In the genomic region with DNA sequence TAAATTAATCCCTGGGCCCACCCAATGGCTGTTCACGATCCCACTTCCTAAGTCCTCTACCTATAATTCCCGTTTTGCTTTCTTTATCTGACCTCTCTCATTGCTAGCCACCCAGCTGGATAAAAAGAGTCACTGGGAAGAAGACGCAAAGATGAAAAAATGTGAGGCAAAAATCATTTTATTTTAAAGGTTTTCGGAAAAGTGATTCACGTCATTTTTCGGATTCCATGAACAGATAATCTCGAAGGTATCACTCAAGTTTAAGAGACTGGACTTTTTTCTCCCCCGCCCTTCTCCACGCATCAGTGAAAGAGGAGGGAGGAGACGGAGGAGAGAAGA, we compare ENCODE assay signal across 13 cellular contexts. TPM values are rescaled to one million over a fixed set of nuclear protein-coding genes. Genes with fewer than 3 reads are reported as not detected.
A peak's percentile ranks its signal among the peaks of the same experiment; 100 is the strongest.
DNase-seq lines count a peak whose midpoint lies in the region; ATAC-seq, FAIRE-seq and TF ChIP-seq lines count a peak whose summit lies in the region.
"Had no signal": no experiment of that assay in that cellular context is flagged by ENCODE, and none has a peak within 500 bp of the region (broad histone marks: within the 10 kb centered on the region; RNA-seq: fewer than 3 reads in every experiment).

No MANE protein-coding gene starts in this region.

- peaks cover 2% of the 10 kb centered on the region for H3K36me3 Mint-ChIP-seq in T-helper 1 cell treated with Interleukin-12 subunit alpha and Interleukin-12 subunit beta and Interleukin-4 antibody, amounts not matched to agents 30 μg/mL and 1 μg/mL, for 36 hours (ENCODE audit: low read depth)
- H3K36me3 Mint-ChIP-seq in memory B cell: no peaks in the 10 kb centered on the region

- in situ Hi-C loops in K562 (cut with MboI): no loop called here

- intact Hi-C loops in K562 (cut with micrococcal nuclease) (loop anchor here (5.0 to 10.0 kb wide), 3 partner anchors 210 to 353 kb away; a partner anchor contains a TSS), stomach (cut with DNase I; ENCODE audit: low total_unique reads) (no loop called here)

- DNase-seq in T-helper 1 cell (no peak), K562 (ENCODE audit: extremely low read depth in 1 of 4, low spot score in 3 of 4) (no peak), memory B cell (ENCODE audit: low spot score in 2 of 2) (no peak), stomach (no peak), NCI-H146 treated with DMSO at 0.1 percent for 48 hours (lab: John Stamatoyannopoulos, UW; ENCODE audit: unreplicated experiment) (no peak)
- DNase-seq: adrenal gland, NCI-H1105 had no signal

- 0% methylated on average over 9 of the region's 10 CpGs for WGBS in K562 (ENCODE audit: insufficient coverage, low coverage, missing lambda C conversion rate)
- WGBS in stomach, 5 donors: 17 to 28% (median 24%) methylated on average over 9 to 10 of the region's 10 CpGs

- CTCF ChIA-PET in K562 (lab: Yijun Ruan, JAX; ENCODE audit: low intra/inter-chr PET ratio): no interaction called here

- peak overlapping the region; percentile 86 for H3K4me2 ChIP-seq in K562 (ENCODE audit: insufficient read depth, low read length)

- H3K36me3 ChIP-seq in K562 (ENCODE audit: control insufficient read depth, insufficient read depth, low read length) (peaks cover 3% of the 10 kb centered on the region; the same call in 1 of the 3 replicates), stomach (no peaks in the 10 kb centered on the region)
- H3K36me3 ChIP-seq: adrenal gland had no signal

- H3K9me3 ChIP-seq in K562 (replicated peaks; ENCODE audit: control insufficient read depth, insufficient read depth, low read depth, low read length) (no peaks in the 10 kb centered on the region), stomach (peaks cover 0 to 3% (median 0%) of the 10 kb centered on the region in 4 donors)
- H3K9me3 ChIP-seq: adrenal gland had no signal

- H3K27ac ChIP-seq in K562 (ENCODE audit: extremely low read depth, low read depth, low read length) (peak overlapping the region; percentile 84), stomach (no peak overlapping the region)
- H3K27ac ChIP-seq: adrenal gland had no signal

- H3K9me1 ChIP-seq in K562 (ENCODE audit: control insufficient read depth, insufficient read depth, low read length): no peaks in the 10 kb centered on the region

- no peaks in the 10 kb centered on the region for H3K9me3 Mint-ChIP-seq in T-helper 1 cell treated with Interleukin-12 subunit alpha and Interleukin-12 subunit beta and Interleukin-4 antibody, amounts not matched to agents 30 μg/mL and 1 μg/mL, for 36 hours
- peaks cover 3% of the 10 kb centered on the region for H3K9me3 Mint-ChIP-seq in memory B cell

- no TSS peak for BruUV-seq in K562 (replicated peaks; lab: Mats Ljungman, UMichigan)

- no peak for TF ChIP-seq POLR2A in K562 (conservative IDR thresholded peaks at IDR 0.05)
- TF ChIP-seq POLR2A in stomach (IDR thresholded peaks at IDR 0.05): no peak

- TF ChIP-seq EP300 in K562 (IDR thresholded peaks at IDR 0.05; ENCODE audit: low read length) (no peak), stomach (IDR thresholded peaks at IDR 0.05) (no peak)

- H3K4me1 Mint-ChIP-seq in T-helper 1 cell treated with Interleukin-12 subunit alpha and Interleukin-12 subunit beta and Interleukin-4 antibody, amounts not matched to agents 30 μg/mL and 1 μg/mL, for 36 hours (ENCODE audit: low read depth): peaks cover 10% of the 10 kb centered on the region
- peaks cover 18% of the 10 kb centered on the region for H3K4me1 Mint-ChIP-seq in memory B cell

- TF ChIP-seq CTCF in K562 (IDR thresholded peaks at IDR 0.05 in 2 of 3, conservative IDR thresholded peaks at IDR 0.05 in 1 of 3; ENCODE audit: insufficient read depth in 2 of 3, low read depth in 1 of 3, low read length in 3 of 3) (no peak), stomach (IDR thresholded peaks at IDR 0.05) (no peak)

- no peak for ATAC-seq in K562
- no peak for ATAC-seq in memory B cell (ENCODE audit: low read depth)
- ATAC-seq in GM19023 (IDR thresholded peaks at IDR 0.05; ENCODE audit: unreplicated experiment): no peak
- ATAC-seq in GM18907 (IDR thresholded peaks at IDR 0.05; ENCODE audit: unreplicated experiment): no peak

- H3K27me3 Mint-ChIP-seq in T-helper 1 cell treated with Interleukin-12 subunit alpha and Interleukin-12 subunit beta and Interleukin-4 antibody, amounts not matched to agents 30 μg/mL and 1 μg/mL, for 36 hours (ENCODE audit: low read depth): peaks cover 69% of the 10 kb centered on the region
- H3K27me3 Mint-ChIP-seq in memory B cell: peaks cover 30% of the 10 kb centered on the region

- H3K27ac Mint-ChIP-seq in T-helper 1 cell treated with Interleukin-12 subunit alpha and Interleukin-12 subunit beta and Interleukin-4 antibody, amounts not matched to agents 30 μg/mL and 1 μg/mL, for 36 hours: no peak overlapping the region
- no peak overlapping the region for H3K27ac Mint-ChIP-seq in memory B cell

- peak overlapping the region; percentile 61 for H2AFZ ChIP-seq in K562 (ENCODE audit: low read depth, low read length)

- FAIRE-seq in K562 (lab: Jason Lieb, UNC): no peak
- FAIRE-seq: A204.1, GM12878 had no signal

- no peaks in the 10 kb centered on the region for H4K20me1 ChIP-seq in K562 (replicated peaks; ENCODE audit: control insufficient read depth, insufficient read depth, low read length)

- H3K4me1 ChIP-seq in K562 (replicated peaks in 1 of 2; ENCODE audit: control insufficient read depth in 2 of 2, insufficient read depth in 2 of 2, low read length in 2 of 2): peaks cover 5 to 13% of the 10 kb centered on the region in 2 experiments; a peak in 3 of 5 replicates
- peaks cover 10 to 18% (median 14%) of the 10 kb centered on the region in 4 donors for H3K4me1 ChIP-seq in stomach

- H3K4me3 Mint-ChIP-seq in T-helper 1 cell treated with Interleukin-12 subunit alpha and Interleukin-12 subunit beta and Interleukin-4 antibody, amounts not matched to agents 30 μg/mL and 1 μg/mL, for 36 hours: peak overlapping the region; percentile 73
- H3K4me3 Mint-ChIP-seq in memory B cell: peak overlapping the region; percentile 75

- peaks cover 64% of the 10 kb centered on the region for H3K79me2 ChIP-seq in K562 (ENCODE audit: control insufficient read depth, insufficient read depth, low read length)

- H3K27me3 ChIP-seq in K562 (ENCODE audit: control insufficient read depth in 2 of 2, insufficient read depth in 2 of 2, low read length in 2 of 2): no peaks in the 10 kb centered on the region
- peaks cover 0 to 49% (median 23%) of the 10 kb centered on the region in 3 donors for H3K27me3 ChIP-seq in stomach

- H3K4me3 ChIP-seq in K562: peak overlapping the region; percentile 76
- peak overlapping the region; percentile 30 to 49 (median 38) for H3K4me3 ChIP-seq in stomach
- H3K4me3 ChIP-seq: GM12878 had no signal

- no peak for TF ChIP-seq RAD21 in K562 (CRISPR knock-in tag; conservative IDR thresholded peaks at IDR 0.05 in 1 of 2, IDR thresholded peaks at IDR 0.05 in 1 of 2)

- H3K9ac ChIP-seq in K562 (ENCODE audit: insufficient read depth in 1 of 2, low read depth in 2 of 2, low read length in 2 of 2): peak overlapping the region; percentile 80 to 95

- POLR2A ChIA-PET in K562 (lab: Yijun Ruan, JAX): interaction anchor here (1.3 kb wide), 1 partner anchor 9 kb away, joined by 4 read pairs; no protein-coding TSS in a partner anchor

TF ChIP-seq in K562, 482 proteins besides CTCF, POLR2A, EP300 and RAD21 (continues in another document):
- TF ChIP-seq, protein P1, sequence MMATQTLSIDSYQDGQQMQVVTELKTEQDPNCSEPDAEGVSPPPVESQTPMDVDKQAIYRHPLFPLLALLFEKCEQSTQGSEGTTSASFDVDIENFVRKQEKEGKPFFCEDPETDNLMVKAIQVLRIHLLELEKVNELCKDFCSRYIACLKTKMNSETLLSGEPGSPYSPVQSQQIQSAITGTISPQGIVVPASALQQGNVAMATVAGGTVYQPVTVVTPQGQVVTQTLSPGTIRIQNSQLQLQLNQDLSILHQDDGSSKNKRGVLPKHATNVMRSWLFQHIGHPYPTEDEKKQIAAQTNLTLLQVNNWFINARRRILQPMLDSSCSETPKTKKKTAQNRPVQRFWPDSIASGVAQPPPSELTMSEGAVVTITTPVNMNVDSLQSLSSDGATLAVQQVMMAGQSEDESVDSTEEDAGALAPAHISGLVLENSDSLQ (IDR thresholded peaks at IDR 0.05): 0 out of 2 replicates have a peak, but pooled peaks have one; percentile 10
- TF ChIP-seq NFATC3 (IDR thresholded peaks at IDR 0.05): 0 out of 2 replicates have a peak, but pooled peaks have one; percentile 27

RNA-seq across cellular contexts. Expression of a gene that starts 0.3 kb away (rescaled TPM):
- 3.6 and 6.8 TPM in 2 replicates for total RNA-seq in K562 (2011; cell fraction: chromatin; rRNA removed; ENCODE audit: low replicate concordance)
- 2.0 and 2.4 TPM in 2 replicates for total RNA-seq in K562 (2011; cell fraction: nucleolus; rRNA removed)
- total RNA-seq in K562 (2011; cell fraction: nucleoplasm; rRNA removed): 2.9 and 7.8 TPM in 2 replicates
- 3.1 and 4.1 TPM in 2 replicates for total RNA-seq in K562 (2014; rRNA removed)
- total RNA-seq in K562 (2014; rRNA removed; fragmentation: Illumina TruSeq; extraction: Trizol): 6.1 and 7.0 TPM in 2 replicates
- 6.0 and 7.0 TPM in 2 replicates for total RNA-seq in K562 (2015; rRNA removed; fragmentation: Illumina TruSeq; extraction: Trizol)
- 4.6 and 5.5 TPM in 2 replicates for total RNA-seq in K562 (2021)
- 1.7 and 1.9 TPM in 2 replicates for polyA plus RNA-seq in K562 (2011; rRNA removed)
- 0.95 and 1.0 TPM in 2 replicates for polyA plus RNA-seq in K562 (2011; cell fraction: cytosol; rRNA removed)
- polyA plus RNA-seq in K562 (2011; cell fraction: nucleus; rRNA removed): 3.7 and 3.8 TPM in 2 replicates
- polyA plus RNA-seq in K562 (2012): 2.8 TPM in 2 replicates
- 4.5 and 5.2 TPM in 2 replicates for polyA plus RNA-seq in K562 (2014; fragmentation: Illumina TruSeq; extraction: Trizol)
- polyA plus RNA-seq in K562 (2014; fragmentation: Nextera tagmentation; extraction: Ambion mirVana): 1 to 10 TPM; 1.7 to 3.1 TPM
- polyA plus RNA-seq in K562 (2014; rRNA removed): 2.5 and 2.9 TPM in 2 replicates
- polyA minus RNA-seq in K562 (2011; rRNA and poly(A)+ RNA removed): 2.0 and 2.6 TPM in 2 replicates
- polyA minus RNA-seq in K562 (2011; cell fraction: cytosol; rRNA and poly(A)+ RNA removed): 1.4 and 1.8 TPM in 2 replicates
- 2.2 and 4.3 TPM in 2 replicates for polyA minus RNA-seq in K562 (2011; cell fraction: nucleus; rRNA and poly(A)+ RNA removed)
- under 1 TPM in 1 of 5 donors, not detected in 4; 0.73 TPM for total RNA-seq in stomach
- polyA plus RNA-seq in stomach: under 1 TPM in 1 of 3 donors, not detected in 2; 0.03 TPM
- total RNA-seq: GM12878, SK-MEL-5 had no signal
- polyA plus RNA-seq: GM12878 had no signal
